28 cellular contexts compared by ENCODE assay signal in the genomic region with DNA sequence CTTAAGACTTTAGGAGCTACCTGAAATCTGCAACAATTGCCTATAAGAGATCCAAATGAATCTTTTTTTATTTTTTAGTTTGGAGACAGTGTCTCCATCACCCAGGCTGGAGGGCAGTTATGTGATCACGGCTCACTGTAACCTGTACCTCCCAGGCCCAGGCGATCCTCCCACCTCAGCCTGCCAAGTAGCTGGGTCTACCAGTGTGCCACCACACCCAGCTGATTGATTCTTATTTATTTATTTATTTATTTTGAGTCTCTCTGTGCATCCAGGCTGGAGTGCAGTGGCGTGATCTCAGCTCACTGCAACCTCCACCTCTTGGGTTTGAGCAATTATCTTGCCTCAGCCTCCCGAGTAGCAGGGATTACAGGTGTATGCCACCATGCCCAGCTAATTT.
"Had no signal": no experiment of that assay in that cellular context is flagged by ENCODE, and none has a peak within 500 bp of the region (broad histone marks: within the 10 kb centered on the region; RNA-seq: fewer than 3 reads in every experiment).

No MANE protein-coding gene starts in this region.

- H3K36me3 ChIP-seq: colonic mucosa, gastroesophageal sphincter, lower lobe of right lung had no signal

- ATAC-seq: effector memory CD8-positive, alpha-beta T cell; esophagus mucosa; foreskin keratinocyte; gastroesophageal sphincter; heart left ventricle; left colon; left lobe of liver; lower lobe of right lung; mucosa of descending colon had no signal

- H3K4me3 ChIP-seq: colonic mucosa, gastroesophageal sphincter, heart left ventricle, hepatocyte, left ventricle myocardium inferior, lower lobe of right lung, mucosa of descending colon had no signal

- DNase-seq: colonic mucosa; cortex of kidney; effector CD8-positive, alpha-beta T cell; effector memory CD8-positive, alpha-beta T cell; endodermal cell; erythroblast; foreskin keratinocyte; heart left ventricle; hypothalamus; immature natural killer cell; islet precursor cell; kidney; kidney glomerular epithelial cell; left colon; left ventricle myocardium inferior; lower lobe of right lung; mesenchymal stem cell; mucosa of descending colon; naive B cell had no signal

- H3K4me3 Mint-ChIP-seq: dendritic cell treated with granulocyte-macrophage colony-stimulating factor and Interleukin-4, amounts not matched to agents 40 ng/mL and 50 ng/mL, for 4 days; effector memory CD8-positive, alpha-beta T cell; endodermal cell; immature natural killer cell; mesothelial cell of epicardium; naive B cell had no signal

- FAIRE-seq: endometrium, frontal cortex, kidney had no signal

- H3K9me3 Mint-ChIP-seq: dendritic cell treated with granulocyte-macrophage colony-stimulating factor and Interleukin-4, amounts not matched to agents 40 ng/mL and 50 ng/mL, for 4 days; effector memory CD8-positive, alpha-beta T cell had no signal

- H3K9me3 ChIP-seq: colonic mucosa, gastroesophageal sphincter, lower lobe of right lung, mucosa of descending colon had no signal

- H3K27ac Mint-ChIP-seq: dendritic cell treated with granulocyte-macrophage colony-stimulating factor and Interleukin-4, amounts not matched to agents 40 ng/mL and 50 ng/mL, for 4 days; effector memory CD8-positive, alpha-beta T cell; endodermal cell; immature natural killer cell; mesothelial cell of epicardium; naive B cell had no signal

- H3K27me3 Mint-ChIP-seq: dendritic cell treated with granulocyte-macrophage colony-stimulating factor and Interleukin-4, amounts not matched to agents 40 ng/mL and 50 ng/mL, for 4 days; effector memory CD8-positive, alpha-beta T cell; naive B cell had no signal

- H3K4me1 ChIP-seq: foreskin keratinocyte had no signal

- H3K27ac ChIP-seq: colonic mucosa, epithelial cell of prostate, foreskin keratinocyte, hepatocyte, left ventricle myocardium inferior, lower lobe of right lung had no signal

- H3K27me3 ChIP-seq: colonic mucosa, foreskin keratinocyte, gastroesophageal sphincter, heart left ventricle, hepatocyte had no signal
